Comparison of ENCODE assay signal across 1 cellular context in genomic region chr14:80621701-80622100, GRCh38.
TF ChIP-seq lines count a peak whose summit lies in the region.

No MANE protein-coding gene starts in this region.

TF ChIP-seq in SK-N-SH treated with all-trans-retinoic acid at 6 μM for 48 hours, 23 proteins besides CTCF, POLR2A, EP300 and RAD21 (continued from another document):
- TF ChIP-seq TSHZ2 (CRISPR knock-in tag; IDR thresholded peaks at IDR 0.05) = no peak
